8 cellular contexts compared by ENCODE assay signal in the genomic region with DNA sequence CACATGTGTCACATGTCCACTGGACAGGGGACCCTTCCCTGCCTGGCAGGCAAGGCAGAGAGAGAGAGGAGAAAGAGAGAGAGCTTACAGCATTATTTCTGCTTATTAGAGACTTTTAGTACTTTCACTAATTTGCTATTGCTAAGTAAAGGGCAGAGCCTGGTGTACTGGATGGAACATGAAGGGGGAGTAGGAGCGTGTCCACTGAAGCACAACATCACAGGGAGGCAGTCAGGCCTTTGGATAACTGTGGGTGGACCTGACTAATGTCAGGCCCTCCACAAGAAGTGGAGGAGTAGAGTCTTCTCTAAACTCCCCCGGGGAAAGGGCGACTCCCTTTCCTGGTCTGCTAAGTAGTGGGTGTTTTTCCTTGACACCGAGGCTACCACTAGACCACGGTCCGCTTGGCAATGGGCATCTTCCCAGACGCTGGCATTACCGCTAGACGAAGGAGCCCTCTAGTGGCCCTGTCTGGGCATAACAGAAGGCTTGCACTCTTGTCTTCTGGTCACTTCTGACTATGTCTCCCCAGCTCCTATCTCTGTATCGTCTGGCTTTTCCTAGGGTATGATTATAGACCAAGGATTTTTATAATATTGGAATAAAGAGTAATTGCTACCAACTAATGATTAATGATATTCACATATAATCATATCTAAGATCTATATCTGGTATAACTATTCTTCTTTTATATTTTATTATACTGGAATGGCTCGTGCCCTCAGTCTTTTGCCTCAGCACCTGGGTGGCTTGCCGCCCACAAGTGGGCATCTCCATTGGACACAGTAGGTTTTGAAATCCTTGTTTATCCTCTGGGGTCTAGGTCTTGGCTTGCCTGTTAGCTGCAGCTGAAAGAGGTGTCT. TPM values are rescaled to one million over a fixed set of nuclear protein-coding genes. Genes with fewer than 3 reads are reported as not detected.
DNase-seq lines count a peak whose midpoint lies in the region; ATAC-seq and TF ChIP-seq lines count a peak whose summit lies in the region.
"Not testable (repeated sequence)": the region's sequence is repeated elsewhere in the genome, so short reads cannot be mapped to it uniquely, and the experiment has no call there.

No MANE protein-coding gene starts in this region.

- not testable (repeated sequence) for ATAC-seq in right cardiac atrium

- H3K4me3 ChIP-seq in LNCaP clone FGC (ENCODE audit: low read depth, low read length); breast epithelium; right cardiac atrium (ENCODE audit: low read length); prostate gland; thyroid gland (replicated peaks in 1 of 3): not testable (repeated sequence)

- intact Hi-C loops in breast epithelium (cut with DNase I; ENCODE audit: low total_unique reads); right cardiac atrium (cut with DNase I); prostate gland (cut with DNase I); thyroid gland (cut with DNase I): not testable (repeated sequence)

- TF ChIP-seq POLR2A in breast epithelium (IDR thresholded peaks at IDR 0.05); prostate gland (IDR thresholded peaks at IDR 0.05); thyroid gland (IDR thresholded peaks at IDR 0.05): not testable (repeated sequence)

- DNase-seq in Daoy (ENCODE audit: low read depth): peak; percentile 82
- not testable (repeated sequence) for DNase-seq in LNCaP clone FGC (ENCODE audit: low read depth)
- peak; percentile 17 for DNase-seq in NOMO-1 treated with DMSO at 0.1 percent for 48 hours (lab: John Stamatoyannopoulos, UW; ENCODE audit: unreplicated experiment)
- DNase-seq in activated CD4-positive, alpha-beta T cell treated with anti-CD3 and anti-CD28 coated beads, Interleukin-2, amount 50 U/mL, for 1 hour: peak; percentile 11
- DNase-seq in breast epithelium (ENCODE audit: low spot score in 2 of 2): peak in 1 of 2 donors; percentile 59
- peak; percentile 51 to 80 (median 62) for DNase-seq in right cardiac atrium
- DNase-seq in prostate gland (ENCODE audit: low spot score): peak; percentile 51
- peak; percentile 85 to 87 for DNase-seq in thyroid gland

- not testable (repeated sequence) for H3K36me3 ChIP-seq in breast epithelium, prostate gland, thyroid gland

- H3K27ac ChIP-seq in breast epithelium; right cardiac atrium (ENCODE audit: low read length); prostate gland; thyroid gland: not testable (repeated sequence)

- 32% methylated on average over 12 of the region's 12 CpGs for WGBS in right cardiac atrium
- whole genome bisulfite sequencing in prostate gland: 29% methylated on average over 12 of the region's 12 CpGs
- 28 to 29% methylated on average over 12 of the region's 12 CpGs for WGBS in thyroid gland, 2 donors

- not testable (repeated sequence) for H3K9me3 ChIP-seq in breast epithelium; right cardiac atrium (ENCODE audit: control insufficient read depth, low read length); prostate gland; thyroid gland

- H3K27me3 ChIP-seq in breast epithelium; right cardiac atrium (ENCODE audit: control insufficient read depth, insufficient read depth); prostate gland (replicated peaks; ENCODE audit: insufficient read depth); thyroid gland: not testable (repeated sequence)

- not testable (repeated sequence) for H3K4me1 ChIP-seq in breast epithelium; right cardiac atrium (ENCODE audit: control insufficient read depth, insufficient read depth, low read length); prostate gland (replicated peaks); thyroid gland

- TF ChIP-seq CTCF in LNCaP clone FGC (IDR thresholded peaks at IDR 0.05; ENCODE audit: control insufficient read depth, extremely low read depth, insufficient read depth) (peak; percentile 50), breast epithelium (IDR thresholded peaks at IDR 0.05) (peak; percentile 30 to 71 (median 37)), prostate gland (IDR thresholded peaks at IDR 0.05) (peak; percentile 16 to 70 (median 57)), thyroid gland (IDR thresholded peaks at IDR 0.05) (peak; percentile 41 to 86 (median 76))

RNA-seq across cellular contexts. Expression of gene PSG8, which starts 11.5 kb away (rescaled TPM):
- not detected in 2 replicates for total RNA-seq in Daoy (2014; rRNA removed; shearing (Covaris generic))
- total RNA-seq in breast epithelium (not detected), right cardiac atrium (not detected), prostate gland (not detected), thyroid gland (not detected)
- not detected for polyA plus RNA-seq in right cardiac atrium

RNA-seq across cellular contexts. Expression of gene PSG3, which starts 36.7 kb away (rescaled TPM):
- not detected in 2 replicates for total RNA-seq in Daoy (2014; rRNA removed; shearing (Covaris generic))
- total RNA-seq in breast epithelium (not detected), right cardiac atrium (not detected), prostate gland (not detected), thyroid gland (not detected)
- polyA plus RNA-seq in right cardiac atrium: not detected
